Comparison of ENCODE assay signal across 31 cellular contexts in the genomic region with DNA sequence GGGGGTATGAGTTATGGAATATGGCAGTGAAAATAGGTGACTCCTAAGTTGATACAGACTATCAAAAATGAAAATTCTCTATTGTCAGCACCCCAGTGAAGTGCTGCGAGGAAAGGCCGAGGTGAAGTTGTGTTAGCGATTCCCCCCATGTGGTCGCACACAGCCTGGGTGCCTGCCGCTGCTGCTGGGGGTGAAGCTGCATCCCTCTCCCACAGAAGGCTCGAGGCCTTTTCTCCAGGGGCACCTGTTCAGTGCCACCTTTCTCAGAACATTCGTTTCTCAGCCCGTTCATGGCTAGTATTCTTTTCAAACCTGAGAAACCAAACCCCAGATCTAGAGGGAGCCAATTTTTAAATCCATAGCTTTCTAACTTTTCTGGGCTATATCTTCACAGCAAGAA.
"Had no signal": no experiment of that assay in that cellular context is flagged by ENCODE, and none has a peak within 500 bp of the region (broad histone marks: within the 10 kb centered on the region; RNA-seq: fewer than 3 reads in every experiment).

No MANE protein-coding gene starts in this region.

- H3K27me3 ChIP-seq: brain microvascular endothelial cell, MG63, Peyer's patch had no signal

- H3K27me3 Mint-ChIP-seq: activated naive CD8-positive, alpha-beta T cell treated with anti-CD3 and anti-CD28 coated beads for 36 hours; central memory CD8-positive, alpha-beta T cell; IgD-negative memory B cell had no signal

- H3K27ac Mint-ChIP-seq: activated CD8-positive, alpha-beta T cell treated with anti-CD3 and anti-CD28 coated beads, Interleukin-2, amount 10 ng/mL, durations not matched to agents 7 days and 5 days; activated naive CD4-positive, alpha-beta T cell treated with anti-CD3 and anti-CD28 coated beads for 36 hours; activated naive CD8-positive, alpha-beta T cell treated with anti-CD3 and anti-CD28 coated beads for 36 hours; activated T-helper 1 cell treated with anti-CD3 and anti-CD28 coated beads, Interleukin-12 subunit alpha, Interleukin-12 subunit beta, Interleukin-2, Interleukin-4 antibody, amounts not matched to agents 30 ng/mL and 10 ng/mL and 1 ng/mL, durations not matched to agents 14 hours and 24 hours and 36 hours; IgD-negative memory B cell had no signal

- DNase-seq: activated CD4-positive, alpha-beta T cell treated with anti-CD3 and anti-CD28 coated beads for 1 hour; activated CD4-positive, alpha-beta T cell treated with anti-CD3 and anti-CD28 coated beads for 48 hours; activated CD4-positive, CD25-positive, alpha-beta regulatory T cell; activated CD8-positive, alpha-beta T cell treated with anti-CD3 and anti-CD28 coated beads, Interleukin-2, amount 10 ng/mL, durations not matched to agents 7 days and 5 days; activated gamma-delta T cell treated with Interleukin-2 at 50 U/mL for 16 hours; activated naive CD4-positive, alpha-beta T cell treated with anti-CD3 and anti-CD28 coated beads for 36 hours; activated naive CD8-positive, alpha-beta T cell treated with anti-CD3 and anti-CD28 coated beads for 36 hours; activated T-cell treated with anti-CD3 and anti-CD28 coated beads for 4 hours; activated T-cell treated with anti-CD3 and anti-CD28 coated beads, Interleukin-2, amount 50 U/mL, for 4 hours; amniotic stem cell; brain microvascular endothelial cell; Karpas-422; MG63; NCI-H1048; NCI-H1105 treated with DMSO at 0.1 percent for 48 hours; NCI-H1436; NCI-H1694 treated with DMSO at 0.1 percent for 48 hours; NCI-H2029; NCI-H345; NCI-H524 treated with DMSO at 0.1 percent for 48 hours; PC-3; Peyer's patch; RPMI8226; SIG-M5; SW 1271; T-helper 1 cell; T1000; WERI-Rb-1 had no signal

- H3K27ac ChIP-seq: brain microvascular endothelial cell, Peyer's patch, WERI-Rb-1 had no signal

- H3K9me3 ChIP-seq: MG63, Peyer's patch had no signal

- H3K4me1 Mint-ChIP-seq: central memory CD8-positive, alpha-beta T cell had no signal

- H3K36me3 ChIP-seq: brain microvascular endothelial cell had no signal

- H3K4me3 ChIP-seq: MG63, Peyer's patch had no signal

- H3K4me3 Mint-ChIP-seq: activated CD8-positive, alpha-beta T cell treated with anti-CD3 and anti-CD28 coated beads, Interleukin-2, amount 10 ng/mL, durations not matched to agents 7 days and 5 days; activated naive CD4-positive, alpha-beta T cell treated with anti-CD3 and anti-CD28 coated beads for 36 hours; activated naive CD8-positive, alpha-beta T cell treated with anti-CD3 and anti-CD28 coated beads for 36 hours; activated T-cell treated with anti-CD3 and anti-CD28 coated beads, Interleukin-2, amount 50 U/mL, for 4 hours; activated T-helper 1 cell treated with anti-CD3 and anti-CD28 coated beads, Interleukin-12 subunit alpha, Interleukin-12 subunit beta, Interleukin-2, Interleukin-4 antibody, amounts not matched to agents 30 ng/mL and 10 ng/mL and 1 ng/mL, durations not matched to agents 14 hours and 24 hours and 36 hours; central memory CD8-positive, alpha-beta T cell; IgD-negative memory B cell had no signal

- H3K9me3 Mint-ChIP-seq: activated naive CD4-positive, alpha-beta T cell treated with anti-CD3 and anti-CD28 coated beads for 36 hours; activated naive CD8-positive, alpha-beta T cell treated with anti-CD3 and anti-CD28 coated beads for 36 hours; activated T-cell treated with anti-CD3 and anti-CD28 coated beads, Interleukin-2, amount 50 U/mL, for 4 hours; activated T-helper 1 cell treated with anti-CD3 and anti-CD28 coated beads, Interleukin-12 subunit alpha, Interleukin-12 subunit beta, Interleukin-2, Interleukin-4 antibody, amounts not matched to agents 30 ng/mL and 10 ng/mL and 1 ng/mL, durations not matched to agents 14 hours and 24 hours and 36 hours; central memory CD8-positive, alpha-beta T cell; IgD-negative memory B cell had no signal
